Comparison of ENCODE assay signal across 1 cellular context in genomic region chr1:1307908-1308755, GRCh38.
TF ChIP-seq lines count a peak whose summit lies in the region.

A gene with protein sequence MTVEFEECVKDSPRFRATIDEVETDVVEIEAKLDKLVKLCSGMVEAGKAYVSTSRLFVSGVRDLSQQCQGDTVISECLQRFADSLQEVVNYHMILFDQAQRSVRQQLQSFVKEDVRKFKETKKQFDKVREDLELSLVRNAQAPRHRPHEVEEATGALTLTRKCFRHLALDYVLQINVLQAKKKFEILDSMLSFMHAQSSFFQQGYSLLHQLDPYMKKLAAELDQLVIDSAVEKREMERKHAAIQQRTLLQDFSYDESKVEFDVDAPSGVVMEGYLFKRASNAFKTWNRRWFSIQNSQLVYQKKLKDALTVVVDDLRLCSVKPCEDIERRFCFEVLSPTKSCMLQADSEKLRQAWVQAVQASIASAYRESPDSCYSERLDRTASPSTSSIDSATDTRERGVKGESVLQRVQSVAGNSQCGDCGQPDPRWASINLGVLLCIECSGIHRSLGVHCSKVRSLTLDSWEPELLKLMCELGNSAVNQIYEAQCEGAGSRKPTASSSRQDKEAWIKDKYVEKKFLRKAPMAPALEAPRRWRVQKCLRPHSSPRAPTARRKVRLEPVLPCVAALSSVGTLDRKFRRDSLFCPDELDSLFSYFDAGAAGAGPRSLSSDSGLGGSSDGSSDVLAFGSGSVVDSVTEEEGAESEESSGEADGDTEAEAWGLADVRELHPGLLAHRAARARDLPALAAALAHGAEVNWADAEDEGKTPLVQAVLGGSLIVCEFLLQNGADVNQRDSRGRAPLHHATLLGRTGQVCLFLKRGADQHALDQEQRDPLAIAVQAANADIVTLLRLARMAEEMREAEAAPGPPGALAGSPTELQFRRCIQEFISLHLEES (minus strand): TSS chr1:1307930. CDS start chr1:1307815, 115 bp downstream.
A gene with protein sequence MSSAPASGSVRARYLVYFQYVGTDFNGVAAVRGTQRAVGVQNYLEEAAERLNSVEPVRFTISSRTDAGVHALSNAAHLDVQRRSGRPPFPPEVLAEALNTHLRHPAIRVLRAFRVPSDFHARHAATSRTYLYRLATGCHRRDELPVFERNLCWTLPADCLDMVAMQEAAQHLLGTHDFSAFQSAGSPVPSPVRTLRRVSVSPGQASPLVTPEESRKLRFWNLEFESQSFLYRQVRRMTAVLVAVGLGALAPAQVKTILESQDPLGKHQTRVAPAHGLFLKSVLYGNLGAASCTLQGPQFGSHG (plus strand): TSS chr1:1308597. CDS start chr1:1308644, 47 bp downstream.

TF ChIP-seq in HepG2, 621 proteins besides CTCF, POLR2A, EP300 and RAD21 (continued from another document and continues in another):
- TF ChIP-seq ZNF414 (CRISPR knock-in tag; IDR thresholded peaks at IDR 0.05) = 0 out of 2 replicates have a peak, but pooled peaks have one; percentile 58
- TF ChIP-seq ZNF879 (CRISPR knock-in tag; IDR thresholded peaks at IDR 0.05) = 0 out of 2 replicates have a peak, but pooled peaks have one; percentile 36
- no peak for TF ChIP-seq NFATC3 (CRISPR knock-in tag; IDR thresholded peaks at IDR 0.05)
- no peak for TF ChIP-seq MED13 (CRISPR knock-in tag; IDR thresholded peaks at IDR 0.05)
- TF ChIP-seq ZNF891 (CRISPR knock-in tag; IDR thresholded peaks at IDR 0.05) = no peak
- TF ChIP-seq ZNF780A (CRISPR knock-in tag; IDR thresholded peaks at IDR 0.05) = no peak
- no peak for TF ChIP-seq HIVEP1 (CRISPR knock-in tag; IDR thresholded peaks at IDR 0.05)
- TF ChIP-seq ZNF883 (CRISPR knock-in tag; IDR thresholded peaks at IDR 0.05; ENCODE audit: not compliant biosample characterization) = no peak
- TF ChIP-seq SRF (IDR thresholded peaks at IDR 0.05; ENCODE audit: low read depth, low read length) = no peak
- TF ChIP-seq MBNL3 (CRISPR knock-in tag; conservative IDR thresholded peaks at IDR 0.05) = no peak
- no peak for TF ChIP-seq FOSL2 (CRISPR knock-in tag; IDR thresholded peaks at IDR 0.05)
- TF ChIP-seq ZNF619 (CRISPR knock-in tag; IDR thresholded peaks at IDR 0.05) = no peak
- no peak for TF ChIP-seq ZBTB7A (CRISPR knock-in tag; IDR thresholded peaks at IDR 0.05)
- TF ChIP-seq ZNF567 (CRISPR knock-in tag; IDR thresholded peaks at IDR 0.05; ENCODE audit: borderline replicate concordance) = no peak
- TF ChIP-seq ARHGAP35 (CRISPR knock-in tag; IDR thresholded peaks at IDR 0.05; ENCODE audit: borderline replicate concordance) = no peak
- no peak for TF ChIP-seq ZNF720 (CRISPR knock-in tag; IDR thresholded peaks at IDR 0.05)
- TF ChIP-seq CHCHD3 (CRISPR knock-in tag; IDR thresholded peaks at IDR 0.05) = no peak
- no peak; the same call in 1 of the 2 replicates for TF ChIP-seq CREBL2 (CRISPR knock-in tag; IDR thresholded peaks at IDR 0.05; ENCODE audit: borderline replicate concordance)
- no peak for TF ChIP-seq KDM4B (CRISPR knock-in tag; IDR thresholded peaks at IDR 0.05)
- no peak for TF ChIP-seq FIP1L1 (IDR thresholded peaks at IDR 0.05; ENCODE audit: borderline replicate concordance, insufficient read depth, low read depth, low read length)
- no peak for TF ChIP-seq TOE1 (CRISPR knock-in tag; IDR thresholded peaks at IDR 0.05)
- TF ChIP-seq ZEB1 (IDR thresholded peaks at IDR 0.05; ENCODE audit: insufficient replicate concordance, low read depth) = no peak
- no peak for TF ChIP-seq CCDC6 (CRISPR knock-in tag; IDR thresholded peaks at IDR 0.05)
- TF ChIP-seq FOXA1 (IDR thresholded peaks at IDR 0.05) = no peak
- 0 out of 2 replicates have a peak, but pooled peaks have one; percentile 30 for TF ChIP-seq FOXA1 (CRISPR knock-in tag; IDR thresholded peaks at IDR 0.05)
- TF ChIP-seq PRPF4 (IDR thresholded peaks at IDR 0.05; ENCODE audit: low read depth, low read length, poor library complexity, severe bottlenecking) = no peak
- peak; percentile 59 for TF ChIP-seq ZSCAN21 (CRISPR knock-in tag; IDR thresholded peaks at IDR 0.05; ENCODE audit: borderline replicate concordance)
- no peak for TF ChIP-seq NR2F6 (IDR thresholded peaks at IDR 0.05)
- no peak for TF ChIP-seq NR2F6 (CRISPR knock-in tag; IDR thresholded peaks at IDR 0.05)
- TF ChIP-seq HCFC1 (IDR thresholded peaks at IDR 0.05; ENCODE audit: low read depth, low read length) = no peak
- no peak for TF ChIP-seq SMC3 (IDR thresholded peaks at IDR 0.05; ENCODE audit: low read length)
- TF ChIP-seq ZNF773 (CRISPR knock-in tag; IDR thresholded peaks at IDR 0.05; ENCODE audit: borderline replicate concordance) = 0 out of 2 replicates have a peak, but pooled peaks have one; percentile 36
- no peak for TF ChIP-seq JUND (CRISPR knock-in tag; IDR thresholded peaks at IDR 0.05)
- TF ChIP-seq ZNF597 (CRISPR knock-in tag; IDR thresholded peaks at IDR 0.05) = no peak
- 0 out of 2 replicates have a peak, but pooled peaks have one; percentile 23 for TF ChIP-seq NKX3-1 (CRISPR knock-in tag; IDR thresholded peaks at IDR 0.05)
- TF ChIP-seq MAF1 (CRISPR knock-in tag; IDR thresholded peaks at IDR 0.05; ENCODE audit: borderline replicate concordance) = no peak; the same call in 1 of the 2 replicates
- no peak for TF ChIP-seq ZFP1 (CRISPR knock-in tag; IDR thresholded peaks at IDR 0.05)
- 0 out of 2 replicates have a peak, but pooled peaks have one; percentile 49 for TF ChIP-seq ZNF331 (CRISPR knock-in tag; IDR thresholded peaks at IDR 0.05)
- TF ChIP-seq SRSF4 (IDR thresholded peaks at IDR 0.05; ENCODE audit: low read depth, low read length, poor library complexity, severe bottlenecking) = no peak
- TF ChIP-seq, protein P1, sequence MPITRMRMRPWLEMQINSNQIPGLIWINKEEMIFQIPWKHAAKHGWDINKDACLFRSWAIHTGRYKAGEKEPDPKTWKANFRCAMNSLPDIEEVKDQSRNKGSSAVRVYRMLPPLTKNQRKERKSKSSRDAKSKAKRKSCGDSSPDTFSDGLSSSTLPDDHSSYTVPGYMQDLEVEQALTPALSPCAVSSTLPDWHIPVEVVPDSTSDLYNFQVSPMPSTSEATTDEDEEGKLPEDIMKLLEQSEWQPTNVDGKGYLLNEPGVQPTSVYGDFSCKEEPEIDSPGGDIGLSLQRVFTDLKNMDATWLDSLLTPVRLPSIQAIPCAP (CRISPR knock-in tag; IDR thresholded peaks at IDR 0.05; ENCODE audit: low read depth) = no peak
- TF ChIP-seq HMGA1 (CRISPR knock-in tag; conservative IDR thresholded peaks at IDR 0.05) = no peak
- TF ChIP-seq SIN3B (IDR thresholded peaks at IDR 0.05; ENCODE audit: low read length) = no peak
- TF ChIP-seq, protein P2, sequence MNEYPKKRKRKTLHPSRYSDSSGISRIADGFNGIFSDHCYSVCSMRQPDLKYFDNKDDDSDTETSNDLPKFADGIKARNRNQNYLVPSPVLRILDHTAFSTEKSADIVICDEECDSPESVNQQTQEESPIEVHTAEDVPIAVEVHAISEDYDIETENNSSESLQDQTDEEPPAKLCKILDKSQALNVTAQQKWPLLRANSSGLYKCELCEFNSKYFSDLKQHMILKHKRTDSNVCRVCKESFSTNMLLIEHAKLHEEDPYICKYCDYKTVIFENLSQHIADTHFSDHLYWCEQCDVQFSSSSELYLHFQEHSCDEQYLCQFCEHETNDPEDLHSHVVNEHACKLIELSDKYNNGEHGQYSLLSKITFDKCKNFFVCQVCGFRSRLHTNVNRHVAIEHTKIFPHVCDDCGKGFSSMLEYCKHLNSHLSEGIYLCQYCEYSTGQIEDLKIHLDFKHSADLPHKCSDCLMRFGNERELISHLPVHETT (CRISPR knock-in tag; conservative IDR thresholded peaks at IDR 0.05) = peak; percentile 93
- no peak for TF ChIP-seq ZNF44 (CRISPR knock-in tag; IDR thresholded peaks at IDR 0.05)
- TF ChIP-seq, protein P3, sequence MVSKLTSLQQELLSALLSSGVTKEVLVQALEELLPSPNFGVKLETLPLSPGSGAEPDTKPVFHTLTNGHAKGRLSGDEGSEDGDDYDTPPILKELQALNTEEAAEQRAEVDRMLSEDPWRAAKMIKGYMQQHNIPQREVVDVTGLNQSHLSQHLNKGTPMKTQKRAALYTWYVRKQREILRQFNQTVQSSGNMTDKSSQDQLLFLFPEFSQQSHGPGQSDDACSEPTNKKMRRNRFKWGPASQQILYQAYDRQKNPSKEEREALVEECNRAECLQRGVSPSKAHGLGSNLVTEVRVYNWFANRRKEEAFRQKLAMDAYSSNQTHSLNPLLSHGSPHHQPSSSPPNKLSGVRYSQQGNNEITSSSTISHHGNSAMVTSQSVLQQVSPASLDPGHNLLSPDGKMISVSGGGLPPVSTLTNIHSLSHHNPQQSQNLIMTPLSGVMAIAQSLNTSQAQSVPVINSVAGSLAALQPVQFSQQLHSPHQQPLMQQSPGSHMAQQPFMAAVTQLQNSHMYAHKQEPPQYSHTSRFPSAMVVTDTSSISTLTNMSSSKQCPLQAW (CRISPR knock-in tag; IDR thresholded peaks at IDR 0.05) = 0 out of 2 replicates have a peak, but pooled peaks have one; percentile 18
- no peak; the same call in 1 of the 2 replicates for TF ChIP-seq RFXANK (CRISPR knock-in tag; IDR thresholded peaks at IDR 0.05)
- no peak for TF ChIP-seq ARNT (IDR thresholded peaks at IDR 0.05)
- TF ChIP-seq IKZF1 (IDR thresholded peaks at IDR 0.05) = no peak
- no peak for TF ChIP-seq GRHL1 (CRISPR knock-in tag; conservative IDR thresholded peaks at IDR 0.05)
- TF ChIP-seq ZNF609 (CRISPR knock-in tag; IDR thresholded peaks at IDR 0.05; ENCODE audit: borderline replicate concordance) = no peak
- TF ChIP-seq ZSCAN20 (CRISPR knock-in tag; IDR thresholded peaks at IDR 0.05; ENCODE audit: borderline replicate concordance) = peak; percentile 44; the same call in 1 of the 2 replicates
